Comparison of ENCODE assay signal across 10 cellular contexts in genomic region chr17:64920419-64921172, GRCh38. TPM values are rescaled to one million over a fixed set of nuclear protein-coding genes. Genes with fewer than 3 reads are reported as not detected.
DNase-seq lines count a peak whose midpoint lies in the region; ATAC-seq and TF ChIP-seq lines count a peak whose summit lies in the region.
"Had no signal": no experiment of that assay in that cellular context is flagged by ENCODE, and none has a peak within 500 bp of the region (broad histone marks: within the 10 kb centered on the region; RNA-seq: fewer than 3 reads in every experiment).

No MANE protein-coding gene starts in this region.

- H3K9me2 ChIP-seq in SU-DHL-6 (replicated peaks; ENCODE audit: insufficient read depth, low read length): no peaks in the 10 kb centered on the region

- H3K27ac ChIP-seq in SU-DHL-6 (ENCODE audit: low read depth, low read length): no peak overlapping the region

- no peaks in the 10 kb centered on the region for H3K9me3 ChIP-seq in SU-DHL-6 (ENCODE audit: insufficient read depth, low read length)
- H3K9me3 ChIP-seq: adrenal gland, SJCRH30 had no signal

- peaks cover 18% of the 10 kb centered on the region for H3F3A ChIP-seq in SU-DHL-6 (ENCODE audit: insufficient read depth)

- H3K27me3 Mint-ChIP-seq in activated naive CD4-positive, alpha-beta T cell treated with anti-CD3 and anti-CD28 coated beads for 36 hours (ENCODE audit: low read depth): no peaks in the 10 kb centered on the region
- no peaks in the 10 kb centered on the region for H3K27me3 Mint-ChIP-seq in stimulated activated naive CD8-positive, alpha-beta T cell treated with anti-CD3 and anti-CD28 coated beads, Interleukin-15, amount 100 ng/mL, for 72 hours

- no peak overlapping the region for H3K4me3 ChIP-seq in SU-DHL-6 (ENCODE audit: insufficient read depth, low read length, poor library complexity, severe bottlenecking)

- H3K27ac Mint-ChIP-seq in activated naive CD4-positive, alpha-beta T cell treated with anti-CD3 and anti-CD28 coated beads for 36 hours: no peak overlapping the region
- no peak overlapping the region for H3K27ac Mint-ChIP-seq in activated naive CD4-positive, alpha-beta T cell treated with anti-CD3 and anti-CD28 coated beads, Interleukin-2, amount 50 U/mL, for 72 hours
- H3K27ac Mint-ChIP-seq in stimulated activated naive CD8-positive, alpha-beta T cell treated with anti-CD3 and anti-CD28 coated beads, Interleukin-15, amount 100 ng/mL, for 72 hours: peak overlapping the region in 1 of 2 donors; percentile 86

- H3K4me3 Mint-ChIP-seq in activated naive CD4-positive, alpha-beta T cell treated with anti-CD3 and anti-CD28 coated beads for 36 hours: peak overlapping the region; percentile 83
- H3K4me3 Mint-ChIP-seq in stimulated activated naive CD8-positive, alpha-beta T cell treated with anti-CD3 and anti-CD28 coated beads, Interleukin-15, amount 100 ng/mL, for 72 hours: peak overlapping the region; percentile 88 to 90

- no peaks in the 10 kb centered on the region for H3K36me3 Mint-ChIP-seq in activated naive CD4-positive, alpha-beta T cell treated with anti-CD3 and anti-CD28 coated beads for 36 hours (ENCODE audit: low read depth)
- no peaks in the 10 kb centered on the region for H3K36me3 Mint-ChIP-seq in activated naive CD4-positive, alpha-beta T cell treated with anti-CD3 and anti-CD28 coated beads, Interleukin-2, amount 50 U/mL, for 72 hours

- no peaks in the 10 kb centered on the region for H3K9me3 Mint-ChIP-seq in activated naive CD4-positive, alpha-beta T cell treated with anti-CD3 and anti-CD28 coated beads for 36 hours
- no peaks in the 10 kb centered on the region for H3K9me3 Mint-ChIP-seq in activated naive CD4-positive, alpha-beta T cell treated with anti-CD3 and anti-CD28 coated beads, Interleukin-2, amount 50 U/mL, for 72 hours
- no peaks in the 10 kb centered on the region for H3K9me3 Mint-ChIP-seq in stimulated activated naive CD8-positive, alpha-beta T cell treated with anti-CD3 and anti-CD28 coated beads, Interleukin-15, amount 100 ng/mL, for 72 hours

- H3K9ac ChIP-seq in SU-DHL-6 (ENCODE audit: low read length): peak overlapping the region; percentile 70

- peaks cover 10% of the 10 kb centered on the region for H3K4me1 Mint-ChIP-seq in activated naive CD4-positive, alpha-beta T cell treated with anti-CD3 and anti-CD28 coated beads for 36 hours (ENCODE audit: low read depth)
- H3K4me1 Mint-ChIP-seq in stimulated activated naive CD8-positive, alpha-beta T cell treated with anti-CD3 and anti-CD28 coated beads, Interleukin-15, amount 100 ng/mL, for 72 hours: peaks cover 30% of the 10 kb centered on the region

- H4K20me1 ChIP-seq in SU-DHL-6 (ENCODE audit: low read depth, low read length): no peaks in the 10 kb centered on the region

- CTCF ChIA-PET in activated naive CD4-positive, alpha-beta T cell treated with anti-CD3 and anti-CD28 coated beads for 36 hours (lab: Charles Lee): interaction anchor here (0.9 to 2.3 kb wide), 4 partner anchors 18 to 40 kb away, joined by 3 to 17 read pairs (median 4); no protein-coding TSS in a partner anchor

- H3K79me2 ChIP-seq in SU-DHL-6 (ENCODE audit: insufficient read depth, low read length): no peaks in the 10 kb centered on the region

- no peak for TF ChIP-seq CTCF in SU-DHL-6 (IDR thresholded peaks at IDR 0.05; ENCODE audit: insufficient read depth, low read length, poor library complexity, severe bottlenecking)

- no peaks in the 10 kb centered on the region for H3K27me3 ChIP-seq in SU-DHL-6 (ENCODE audit: low read length)
- H3K27me3 ChIP-seq: adrenal gland, SJCRH30 had no signal

- peak overlapping the region; percentile 53 for H3K4me2 ChIP-seq in SU-DHL-6 (ENCODE audit: low read depth, low read length, poor library complexity, severe bottlenecking)

- no peak overlapping the region for H2AFZ ChIP-seq in SU-DHL-6 (ENCODE audit: low read depth, low read length, severe bottlenecking)

- H3K36me3 ChIP-seq in SU-DHL-6 (ENCODE audit: low read length): no peaks in the 10 kb centered on the region
- H3K36me3 ChIP-seq: adrenal gland, SJCRH30 had no signal

- ATAC-seq in activated naive CD4-positive, alpha-beta T cell treated with anti-CD3 and anti-CD28 coated beads, Interleukin-2, amount 50 U/mL, for 72 hours: no peak
- no peak for ATAC-seq in stimulated activated naive CD8-positive, alpha-beta T cell treated with anti-CD3 and anti-CD28 coated beads, Interleukin-15, amount 100 ng/mL, for 72 hours
- no peak for ATAC-seq in left colon

- no peak for DNase-seq in activated naive CD4-positive, alpha-beta T cell treated with anti-CD3 and anti-CD28 coated beads for 36 hours
- DNase-seq in activated naive CD4-positive, alpha-beta T cell treated with anti-CD3 and anti-CD28 coated beads, Interleukin-2, amount 50 U/mL, for 72 hours (ENCODE audit: low spot score in 2 of 2): no peak
- DNase-seq in germinal center (ENCODE audit: low spot score) (peak; percentile 8), DMS79 treated with DMSO at 0.1 percent for 48 hours (lab: John Stamatoyannopoulos, UW) (no peak), left colon (no peak), NCI-H524 treated with DMSO at 0.1 percent for 48 hours (lab: John Stamatoyannopoulos, UW) (no peak)
- DNase-seq in stimulated activated naive CD8-positive, alpha-beta T cell treated with anti-CD3 and anti-CD28 coated beads, Interleukin-15, amount 100 ng/mL, for 72 hours: no peak

- intact Hi-C loops in activated naive CD4-positive, alpha-beta T cell treated with anti-CD3 and anti-CD28 coated beads for 36 hours (cut with micrococcal nuclease): no loop called here
- intact Hi-C loops in left colon (cut with DNase I, micrococcal nuclease): no loop called here

RNA-seq across cellular contexts. Expression of gene LRRC37A3, which starts 1.3 kb away (rescaled TPM):
- 1 to 10 TPM; 8.7 to 9.0 TPM for total RNA-seq in activated naive CD4-positive, alpha-beta T cell treated with anti-CD3 and anti-CD28 coated beads for 36 hours
- 10 to 100 TPM in 1 of 2 donors, 1 to 10 TPM in 1; 7.2 to 16.4 TPM for total RNA-seq in activated naive CD4-positive, alpha-beta T cell treated with anti-CD3 and anti-CD28 coated beads, Interleukin-2, amount 50 U/mL, for 72 hours
- total RNA-seq in left colon: 10 to 100 TPM; 12.7 to 15.5 TPM
